8 cellular contexts compared by ENCODE assay signal in the genomic region with DNA sequence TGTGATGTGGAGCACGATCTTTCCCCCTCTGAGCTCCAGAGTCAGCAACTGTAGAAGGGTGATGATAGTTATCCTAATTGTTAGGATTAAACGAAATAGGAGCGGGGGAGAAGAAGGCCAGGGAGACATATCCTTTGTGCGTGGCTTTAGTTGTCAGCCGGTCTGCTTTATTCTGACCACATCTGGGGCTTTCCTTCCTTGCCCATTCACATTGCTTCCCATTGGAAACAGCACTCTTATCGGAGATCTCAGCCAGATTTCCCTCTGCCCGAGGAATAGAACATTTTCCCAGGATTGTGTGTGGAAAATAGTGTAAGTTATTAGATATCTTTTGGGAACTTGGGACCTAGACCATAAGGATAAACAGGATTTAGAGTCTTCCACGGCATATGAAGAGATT. TPM values are rescaled to one million over a fixed set of nuclear protein-coding genes. Genes with fewer than 3 reads are reported as not detected.
DNase-seq lines count a peak whose midpoint lies in the region; ATAC-seq, FAIRE-seq and TF ChIP-seq lines count a peak whose summit lies in the region.

No MANE protein-coding gene starts in this region.

- DNase-seq in left ventricle myocardium inferior (no peak), left cardiac atrium (no peak), brain microvascular endothelial cell (no peak), uterus (no peak), GOT3 (lab: John Stamatoyannopoulos, UW) (no peak), erythroblast (lab: John Stamatoyannopoulos, UW) (no peak), GM12892 (ENCODE audit: insufficient read length) (no peak)

- H3K4me3 ChIP-seq in left ventricle myocardium inferior: peak overlapping the region; percentile 75
- peak overlapping the region; percentile 82 for H3K4me3 ChIP-seq in brain microvascular endothelial cell (ENCODE audit: low read depth, low read length)
- H3K4me3 ChIP-seq in mononuclear cell (ENCODE audit: low read length): peak overlapping the region; percentile 85
- H3K4me3 ChIP-seq in uterus: peak overlapping the region in 1 of 2 donors; percentile 91

- H3K4me1 ChIP-seq in left ventricle myocardium inferior: peaks cover 69% of the 10 kb centered on the region
- peaks cover 64% of the 10 kb centered on the region for H3K4me1 ChIP-seq in mononuclear cell (ENCODE audit: insufficient read depth, low read length)
- no peaks in the 10 kb centered on the region for H3K4me1 ChIP-seq in uterus

- H3K27me3 ChIP-seq in left ventricle myocardium inferior (ENCODE audit: low read depth) (peaks cover 1% of the 10 kb centered on the region), brain microvascular endothelial cell (replicated peaks) (no peaks in the 10 kb centered on the region), mononuclear cell (ENCODE audit: insufficient read depth, low read length) (no peaks in the 10 kb centered on the region), uterus (no peaks in the 10 kb centered on the region)

- peak overlapping the region; percentile 98 for H3K27ac ChIP-seq in left ventricle myocardium inferior (replicated peaks)
- H3K27ac ChIP-seq in brain microvascular endothelial cell: no peak overlapping the region
- peak overlapping the region; percentile 92 to 95 for H3K27ac ChIP-seq in uterus

- TF ChIP-seq POLR2A in uterus (IDR thresholded peaks at IDR 0.05) (no peak), erythroblast (IDR thresholded peaks at IDR 0.05; ENCODE audit: low read length) (no peak), GM12892 (IDR thresholded peaks at IDR 0.05; ENCODE audit: low read depth, low read length) (no peak)

- no peak for ATAC-seq in left cardiac atrium

- H3K36me3 ChIP-seq in left ventricle myocardium inferior (no peaks in the 10 kb centered on the region), brain microvascular endothelial cell (replicated peaks) (no peaks in the 10 kb centered on the region), uterus (no peaks in the 10 kb centered on the region)

- in situ Hi-C loops in brain microvascular endothelial cell (cut with HindIII; ENCODE audit: low pct_ligation_motif_present, low sequenced_read_pairs): no loop called here

- FAIRE-seq in GM12892 (lab: Jason Lieb, UNC): no peak

- intact Hi-C loops in left ventricle myocardium inferior (cut with micrococcal nuclease) (no loop called here), left cardiac atrium (cut with DNase I) (loop anchor here in 1 of 2 donors (5.0 kb wide), 2 partner anchors 38 to 58 kb away; no protein-coding TSS in a partner anchor), uterus (cut with DNase I; ENCODE audit: low total_unique reads) (no loop called here)

- TF ChIP-seq CTCF in left ventricle myocardium inferior (IDR thresholded peaks at IDR 0.05; ENCODE audit: borderline replicate concordance) (no peak), brain microvascular endothelial cell (IDR thresholded peaks at IDR 0.05; ENCODE audit: low read depth, low read length, missing control alignments) (no peak), uterus (IDR thresholded peaks at IDR 0.05) (no peak)

- H3K9me3 ChIP-seq in left ventricle myocardium inferior (replicated peaks) (no peaks in the 10 kb centered on the region), mononuclear cell (ENCODE audit: low read depth, low read length) (no peaks in the 10 kb centered on the region), uterus (no peaks in the 10 kb centered on the region)

RNA-seq across cellular contexts. Expression of gene RALB, which starts 1.5 kb away (rescaled TPM):
- total RNA-seq in left ventricle myocardium inferior (45.8 TPM), left cardiac atrium (10 to 100 TPM; 52.5 to 54.7 TPM), mononuclear cell (22.1 TPM), uterus (10 to 100 TPM; 54.1 to 96.7 (median 78.2) TPM)
- 79.0 TPM for polyA plus RNA-seq in GM12892 (2012; ENCODE audit: missing spikeins)

RNA-seq across cellular contexts. Expression of gene TMEM185B, which starts 31.0 kb away (rescaled TPM):
- 21.0 TPM for total RNA-seq in left ventricle myocardium inferior
- 10 to 100 TPM; 22.2 to 24.7 TPM for total RNA-seq in left cardiac atrium
- total RNA-seq in mononuclear cell: 17.5 TPM
- total RNA-seq in uterus: 10 to 100 TPM; 11.5 to 34.6 (median 22.0) TPM
- 7.8 TPM for polyA plus RNA-seq in GM12892 (2012; ENCODE audit: missing spikeins)
